Comparison of ENCODE assay signal across 8 cellular contexts in genomic region chr5:69559908-69560330, GRCh38. TPM values are rescaled to one million over a fixed set of nuclear protein-coding genes. Genes with fewer than 3 reads are reported as not detected.
DNase-seq lines count a peak whose midpoint lies in the region; ATAC-seq, FAIRE-seq and TF ChIP-seq lines count a peak whose summit lies in the region.
"Not testable (repeated sequence)": the region's sequence is repeated elsewhere in the genome, so short reads cannot be mapped to it uniquely, and the experiment has no call there.

GTF2H2C (plus strand) TSS chr5:69560191; CDS start chr5:69565133, 4,942 bp downstream.

- not testable (repeated sequence) for H3K36me3 Mint-ChIP-seq in neural crest cell (ENCODE audit: low read depth)

- not testable (repeated sequence) for FAIRE-seq in D721Med (lab: Jason Lieb, UNC)

- intact Hi-C loops in adrenal gland (cut with DNase I), result not testable (repeated sequence)

- TF ChIP-seq POLR2A in adrenal gland (IDR thresholded peaks at IDR 0.05), result not testable (repeated sequence)

- not testable (repeated sequence) for H3K36me3 ChIP-seq in adrenal gland (replicated peaks in 1 of 2)

- H3K27ac Mint-ChIP-seq in neural crest cell (ENCODE audit: unreplicated experiment), result peak within 1 kb of the TSS; percentile 24

- TF ChIP-seq CTCF in D721Med (IDR thresholded peaks at IDR 0.05; ENCODE audit: insufficient read depth, missing control alignments), result peak; percentile 6
- not testable (repeated sequence) for TF ChIP-seq CTCF in adrenal gland (IDR thresholded peaks at IDR 0.05); neural crest cell (conservative IDR thresholded peaks at IDR 0.05)

- ATAC-seq in GM21515 (IDR thresholded peaks at IDR 0.05; ENCODE audit: unreplicated experiment) (peak; percentile 99), HG03520 (IDR thresholded peaks at IDR 0.05; ENCODE audit: unreplicated experiment) (peak; percentile 99)

- not testable (repeated sequence) for H3K4me1 Mint-ChIP-seq in neural crest cell

- 0 to 1% (median 1%) methylated on average over 4 to 37 of the region's 40 CpGs for WGBS in adrenal gland, 4 donors

- not testable (repeated sequence) for H3K27me3 ChIP-seq in adrenal gland

- not testable (repeated sequence) for H3K4me1 ChIP-seq in adrenal gland (replicated peaks in 1 of 2)

- H3K4me3 ChIP-seq in adrenal gland, result peak within 1 kb of the TSS in 2 of 4 donors; percentile 5 to 62

- not testable (repeated sequence) for H3K9me3 Mint-ChIP-seq in neural crest cell

- peak within 1 kb of the TSS; percentile 95 for H3K4me3 Mint-ChIP-seq in neural crest cell

- H3K27ac ChIP-seq in adrenal gland, result peak within 1 kb of the TSS in 1 of 5 donors; percentile 40

- not testable (repeated sequence) for DNase-seq in D721Med (ENCODE audit: insufficient read length, low spot score); glomerular endothelial cell (ENCODE audit: extremely low read depth, low read depth, low spot score)
- DNase-seq in T-helper 22 cell (ENCODE audit: low read depth) (peak; percentile 54), adrenal gland (peak; percentile 52 to 84 (median 75)), neural crest cell (ENCODE audit: low read depth, low spot score) (peak; percentile 41)
- peak; percentile 43 to 57 for DNase-seq in stimulated activated CD8-positive, alpha-beta memory T cell treated with anti-CD3 and anti-CD28 coated beads, Interleukin-2, amount 100 ng/mL, for 48 hours (ENCODE audit: low read depth in 2 of 2)

- H3K9me3 ChIP-seq in adrenal gland (replicated peaks in 1 of 3), result not testable (repeated sequence)

- H3K27me3 Mint-ChIP-seq in neural crest cell (ENCODE audit: low read depth), result not testable (repeated sequence)

RNA-seq across cellular contexts. Expression of gene GTF2H2C, which starts in this region (rescaled TPM):
- 10 to 100 TPM in 7 of 8 donors, 1 to 10 TPM in 1; 7.8 to 24.7 (median 16.7) TPM for total RNA-seq in adrenal gland
- 10 to 100 TPM; 10.2 to 32.0 (median 13.3) TPM for polyA plus RNA-seq in adrenal gland
- 16.9 and 22.7 TPM in 2 replicates for total RNA-seq in glomerular endothelial cell
- total RNA-seq in neural crest cell, result 47.9 and 49.4 TPM in 2 replicates
